In genomic region chr10:89389254-89389653, GRCh38 we compare ENCODE assay signal across 8 cellular contexts. TPM values are rescaled to one million over a fixed set of nuclear protein-coding genes. Genes with fewer than 3 reads are reported as not detected.
DNase-seq lines count a peak whose midpoint lies in the region; ATAC-seq and TF ChIP-seq lines count a peak whose summit lies in the region.

No MANE protein-coding gene starts in this region.

- CTCF ChIA-PET in CD8-positive, alpha-beta T cell (lab: Charles Lee): interaction anchor here (1.0 to 1.2 kb wide), 3 partner anchors 88 to 173 kb away, joined by 3 to 4 read pairs (median 3); no protein-coding TSS in a partner anchor

- POLR2A ChIA-PET in CD8-positive, alpha-beta T cell (lab: Charles Lee): interaction anchor here (0.6 to 1.3 kb wide), 3 partner anchors 25 to 1339 kb away, joined by 3 to 5 read pairs (median 4); partner anchors contain the start of gene IFIT5

- peak overlapping the region in 3 of 4 donors; percentile 33 to 84 (median 82) for H3K27ac ChIP-seq in esophagus muscularis mucosa (replicated peaks in 1 of 4)
- no peak overlapping the region for H3K27ac ChIP-seq in thoracic aorta
- no peak overlapping the region for H3K27ac ChIP-seq in CD8-positive, alpha-beta T cell (ENCODE audit: low read depth, low read length)

- ATAC-seq in thoracic aorta (ENCODE audit: insufficient number of reproducible peaks, low FRiP score, low read depth): no peak
- no peak for ATAC-seq in CD8-positive, alpha-beta T cell
- ATAC-seq in HG02610 (IDR thresholded peaks at IDR 0.05; ENCODE audit: unreplicated experiment): no peak

- TF ChIP-seq CTCF in esophagus muscularis mucosa (IDR thresholded peaks at IDR 0.05) (peak; percentile 46 to 54 (median 52)), thoracic aorta (IDR thresholded peaks at IDR 0.05) (peak; percentile 35)
- TF ChIP-seq CTCF in CD8-positive, alpha-beta T cell (IDR thresholded peaks at IDR 0.05): no peak

- TF ChIP-seq POLR2A in esophagus muscularis mucosa (IDR thresholded peaks at IDR 0.05; ENCODE audit: low read depth): no peak

- H3K9me3 Mint-ChIP-seq in CD8-positive, alpha-beta T cell: no peaks in the 10 kb centered on the region

- no peaks in the 10 kb centered on the region for H3K27me3 Mint-ChIP-seq in CD8-positive, alpha-beta T cell (ENCODE audit: low read depth)

- no peak overlapping the region for H3K27ac Mint-ChIP-seq in CD8-positive, alpha-beta T cell

- H3K27me3 ChIP-seq in esophagus muscularis mucosa (no peaks in the 10 kb centered on the region), thoracic aorta (replicated peaks; ENCODE audit: insufficient read depth) (no peaks in the 10 kb centered on the region)
- no peaks in the 10 kb centered on the region for H3K27me3 ChIP-seq in CD8-positive, alpha-beta T cell (ENCODE audit: insufficient read depth, low read length)

- no peak overlapping the region for H3K4me3 ChIP-seq in esophagus muscularis mucosa
- no peak overlapping the region for H3K4me3 ChIP-seq in thoracic aorta
- no peak overlapping the region for H3K4me3 ChIP-seq in CD8-positive, alpha-beta T cell (ENCODE audit: low read depth, low read length)

- H3K4me3 Mint-ChIP-seq in CD8-positive, alpha-beta T cell: no peak overlapping the region

- intact Hi-C loops in esophagus muscularis mucosa (cut with DNase I): no loop called here
- intact Hi-C loops in CD8-positive, alpha-beta T cell (cut with DNase I, micrococcal nuclease): no loop called here

- DNase-seq in NOMO-1 (lab: John Stamatoyannopoulos, UW; ENCODE audit: unreplicated experiment in 2 of 2): peak; percentile 14 to 15
- DNase-seq in NOMO-1 treated with dmso at 0.1 percent for 144 hours (lab: John Stamatoyannopoulos, UW; ENCODE audit: unreplicated experiment): no peak
- peak; percentile 47 for DNase-seq in NCI-H748 (lab: John Stamatoyannopoulos, UW; ENCODE audit: unreplicated experiment)
- DNase-seq in esophagus muscularis mucosa (ENCODE audit: extremely low spot score): peak; percentile 12
- no peak for DNase-seq in thoracic aorta (ENCODE audit: low spot score)
- no peak for DNase-seq in GF-D8 (lab: John Stamatoyannopoulos, UW)
- no peak for DNase-seq in CD8-positive, alpha-beta T cell

- H3K9me3 ChIP-seq in esophagus muscularis mucosa: no peaks in the 10 kb centered on the region
- H3K9me3 ChIP-seq in thoracic aorta: no peaks in the 10 kb centered on the region
- H3K9me3 ChIP-seq in CD8-positive, alpha-beta T cell (ENCODE audit: low read length): no peaks in the 10 kb centered on the region

- peaks cover 19% of the 10 kb centered on the region for H3K4me1 Mint-ChIP-seq in CD8-positive, alpha-beta T cell (ENCODE audit: low read depth)

- no peaks in the 10 kb centered on the region for H3K36me3 Mint-ChIP-seq in CD8-positive, alpha-beta T cell

- H3K4me1 ChIP-seq in esophagus muscularis mucosa (peaks cover 21 to 56% (median 53%) of the 10 kb centered on the region in 4 donors), thoracic aorta (ENCODE audit: control insufficient read depth in 1 of 2, low read depth in 2 of 2) (peaks cover 10 to 17% of the 10 kb centered on the region in 2 donors)
- H3K4me1 ChIP-seq in CD8-positive, alpha-beta T cell (ENCODE audit: insufficient read depth, low read length): peaks cover 15% of the 10 kb centered on the region

- H3K36me3 ChIP-seq in esophagus muscularis mucosa (no peaks in the 10 kb centered on the region), thoracic aorta (no peaks in the 10 kb centered on the region)
- H3K36me3 ChIP-seq in CD8-positive, alpha-beta T cell (ENCODE audit: insufficient read depth, low read length): no peaks in the 10 kb centered on the region

- TF ChIP-seq EP300 in esophagus muscularis mucosa (IDR thresholded peaks at IDR 0.05): no peak

- 67% methylated on average over 1 of the region's 1 CpG for WGBS in esophagus muscularis mucosa

RNA-seq across cellular contexts. Expression of gene IFIT1, which starts 3.2 kb away (rescaled TPM):
- total RNA-seq in esophagus muscularis mucosa (10 to 100 TPM; 10.6 to 15.4 (median 11.9) TPM), thoracic aorta (10 to 100 TPM in 1 of 2 donors, 1 to 10 TPM in 1; 9.0 to 44.3 TPM)
- total RNA-seq in CD8-positive, alpha-beta T cell: 1 to 10 TPM; 1.9 to 2.5 TPM

RNA-seq across cellular contexts. Expression of gene IFIT1B, which starts 11.4 kb away (rescaled TPM):
- total RNA-seq in esophagus muscularis mucosa (under 1 TPM in 1 of 4 donors, not detected in 3; 0.33 TPM), thoracic aorta (not detected)
- total RNA-seq in CD8-positive, alpha-beta T cell: not detected

RNA-seq across cellular contexts. Expression of gene IFIT5, which starts 25.1 kb away (rescaled TPM):
- 10 to 100 TPM; 13.0 to 23.3 (median 19.1) TPM for total RNA-seq in esophagus muscularis mucosa
- 10 to 100 TPM; 19.5 to 24.8 TPM for total RNA-seq in thoracic aorta
- 10 to 100 TPM; 15.0 to 16.1 TPM for total RNA-seq in CD8-positive, alpha-beta T cell

Comparison
In these comparisons a context has a peak if more than half of its experiments do, and no peak if none do; other contexts are left out.
1. DNase-seq: peak in NOMO-1 (2 of 2), NCI-H748 (single experiment) and esophagus muscularis mucosa (single experiment); none in NOMO-1 treated with dmso at 0.1 percent for 144 hours (single experiment), thoracic aorta (single experiment), GF-D8 (single experiment) and CD8-positive, alpha-beta T cell (0 of 7).
2. H3K27ac ChIP-seq: peak in esophagus muscularis mucosa (3 of 4); none in thoracic aorta (0 of 2) and CD8-positive, alpha-beta T cell (single experiment).